In the genomic region with DNA sequence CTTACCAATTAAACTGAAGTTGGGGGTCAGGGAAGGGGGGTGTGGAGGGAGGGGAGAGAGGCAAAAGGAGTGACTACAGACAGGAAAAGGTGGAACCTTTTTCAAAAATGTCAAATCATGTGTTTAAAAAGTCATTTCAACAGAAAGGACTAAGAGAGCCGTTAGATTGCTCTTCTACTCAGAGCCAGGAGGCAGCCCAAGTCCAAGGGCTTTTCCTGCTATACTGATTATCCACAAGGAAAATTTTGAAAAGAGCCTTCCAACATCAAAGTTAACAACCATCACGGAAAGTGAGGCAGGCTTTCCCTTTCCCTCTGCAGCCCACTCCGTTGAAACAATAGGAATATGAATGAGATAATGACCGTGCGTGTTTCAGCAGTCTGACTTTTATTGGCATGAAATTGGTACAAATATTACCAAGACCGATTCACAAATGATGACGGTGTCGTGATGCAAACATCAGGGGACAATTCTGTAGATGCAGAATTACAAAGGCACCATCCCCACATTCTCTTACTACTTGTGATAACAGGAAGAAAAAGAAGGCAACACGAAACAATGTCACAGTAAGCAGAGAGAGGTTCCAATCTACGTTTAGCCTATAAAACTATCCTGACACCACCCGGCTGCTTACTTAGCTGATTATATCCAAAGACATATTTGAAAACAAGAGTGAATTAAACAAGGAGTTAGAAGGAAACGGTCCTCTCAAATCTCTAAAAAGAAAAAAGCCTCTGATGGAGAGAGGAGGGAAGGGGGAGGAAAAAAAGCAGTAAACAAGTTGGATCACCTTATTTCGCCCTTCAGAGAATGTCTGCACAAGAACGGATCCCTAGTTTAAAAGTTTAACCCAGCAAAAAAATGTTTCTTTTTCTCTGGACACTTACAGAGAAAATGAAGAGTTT, we compare ENCODE assay signal across 8 cellular contexts.
DNase-seq lines count a peak whose midpoint lies in the region; ATAC-seq and TF ChIP-seq lines count a peak whose summit lies in the region.

No MANE protein-coding gene starts in this region.

- peak overlapping the region; percentile 99 for H3K27ac ChIP-seq in IMR-90 (ENCODE audit: insufficient read depth, low read length)

- H4K20me1 ChIP-seq in IMR-90 (ENCODE audit: insufficient read depth, low read length), result no peaks in the 10 kb centered on the region

- CTCF ChIA-PET in IMR-90 (lab: Yijun Ruan, JAX), result no interaction called here

- peak overlapping the region; percentile 94 for H3K27ac Mint-ChIP-seq in activated T-helper 2 cell treated with anti-CD3 and anti-CD28 coated beads, Interferon-gamma antibody, Interleukin-2, Interleukin-4, amounts not matched to agents 10 μg/mL and 5 μg/mL and 100 μg/mL, durations not matched to agents 14 hours and 24 hours and 36 hours

- peak overlapping the region; percentile 97 for H3K56ac ChIP-seq in IMR-90 (ENCODE audit: extremely low read depth, insufficient read depth, low read length)

- H3K4me2 ChIP-seq in IMR-90 (ENCODE audit: low read depth, low read length), result peak overlapping the region; percentile 89

- H3K4ac ChIP-seq in IMR-90 (ENCODE audit: low read depth, low read length), result peak overlapping the region; percentile 91

- peak; percentile 54; the same call in 1 of the 2 replicates for TF ChIP-seq POLR2A in IMR-90 (IDR thresholded peaks at IDR 0.05; ENCODE audit: low read depth, low read length)

- no peaks in the 10 kb centered on the region for H3K9me3 Mint-ChIP-seq in activated T-helper 2 cell treated with anti-CD3 and anti-CD28 coated beads, Interferon-gamma antibody, Interleukin-2, Interleukin-4, amounts not matched to agents 10 μg/mL and 5 μg/mL and 100 μg/mL, durations not matched to agents 14 hours and 24 hours and 36 hours

- POLR2A ChIA-PET in IMR-90 (lab: Charles Lee; ENCODE audit: unreplicated experiment), result no interaction called here

- peaks cover 12 to 52% of the 10 kb centered on the region in 2 experiments for H3K79me1 ChIP-seq in IMR-90 (ENCODE audit: low read depth in 1 of 2, low read length in 2 of 2)

- H4K5ac ChIP-seq in IMR-90 (ENCODE audit: low read depth, low read length), result peak overlapping the region; percentile 87

- peak overlapping the region; percentile 96 for H3K23ac ChIP-seq in IMR-90 (ENCODE audit: low read depth, low read length)

- H3K36me3 Mint-ChIP-seq in activated T-helper 2 cell treated with anti-CD3 and anti-CD28 coated beads, Interferon-gamma antibody, Interleukin-2, Interleukin-4, amounts not matched to agents 10 μg/mL and 5 μg/mL and 100 μg/mL, durations not matched to agents 14 hours and 24 hours and 36 hours (ENCODE audit: low read depth), result peaks cover 28% of the 10 kb centered on the region

- peak overlapping the region; percentile 90 for H2BK5ac ChIP-seq in IMR-90 (ENCODE audit: low read depth, low read length, poor library complexity, severe bottlenecking)

- no peak for TF ChIP-seq RAD21 in IMR-90 (IDR thresholded peaks at IDR 0.05; ENCODE audit: low read length)

- H4K91ac ChIP-seq in IMR-90 (ENCODE audit: insufficient read depth, low read depth, low read length), result peak overlapping the region; percentile 93

- peak overlapping the region; percentile 91 for H3K4me3 Mint-ChIP-seq in activated T-helper 2 cell treated with anti-CD3 and anti-CD28 coated beads, Interferon-gamma antibody, Interleukin-2, Interleukin-4, amounts not matched to agents 10 μg/mL and 5 μg/mL and 100 μg/mL, durations not matched to agents 14 hours and 24 hours and 36 hours (ENCODE audit: low read depth)

- in situ Hi-C loops in IMR-90 (cut with MboI; ENCODE audit: low sequenced_read_pairs), result loop anchor here (10.0 kb wide), 2 partner anchors 175 to 455 kb away; a partner anchor contains a TSS

- H2AFZ ChIP-seq in IMR-90 (replicated peaks; ENCODE audit: low read length, poor library complexity), result peak overlapping the region; percentile 55

- peak overlapping the region; percentile 81 for H2BK15ac ChIP-seq in IMR-90 (ENCODE audit: low read depth, low read length)

- H3K4me1 Mint-ChIP-seq in activated T-helper 2 cell treated with anti-CD3 and anti-CD28 coated beads, Interferon-gamma antibody, Interleukin-2, Interleukin-4, amounts not matched to agents 10 μg/mL and 5 μg/mL and 100 μg/mL, durations not matched to agents 14 hours and 24 hours and 36 hours (ENCODE audit: low read depth), result peaks cover 68% of the 10 kb centered on the region

- H2AK9ac ChIP-seq in IMR-90 (replicated peaks; ENCODE audit: low read depth, low read length, poor library complexity), result peak overlapping the region; percentile 43

- peak overlapping the region; percentile 72 for H2AK5ac ChIP-seq in IMR-90 (ENCODE audit: low read depth, low read length)

- H3K4me1 ChIP-seq in IMR-90 (ENCODE audit: control insufficient read depth, insufficient read depth, low read length), result peaks cover 9% of the 10 kb centered on the region

- WGBS in IMR-90 (ENCODE audit: extremely low coverage in 2 of 2, insufficient read length in 1 of 2), 2 experiments, result no CpG with 5 or more reads among the region's 14 CpGs

- peak overlapping the region; percentile 68 to 87 for H4K8ac ChIP-seq in IMR-90 (ENCODE audit: low read depth in 2 of 2, low read length in 2 of 2)

- dilution Hi-C loops in IMR-90 (cut with HindIII; ENCODE audit: low sequenced_read_pairs, unreplicated experiment), result no loop called here

- no peak for TF ChIP-seq CTCF in IMR-90 (conservative IDR thresholded peaks at IDR 0.05; ENCODE audit: low read depth, low read length)

- H3K14ac ChIP-seq in IMR-90 (replicated peaks; ENCODE audit: low read depth, low read length), result peak overlapping the region; percentile 94

- H3K4me3 ChIP-seq in IMR-90 (ENCODE audit: insufficient read depth, low read depth, low read length), result peak overlapping the region; percentile 64

- H3K9ac ChIP-seq in IMR-90 (ENCODE audit: low read depth, low read length), result peak overlapping the region; percentile 99

- peak overlapping the region; percentile 83 for H2BK120ac ChIP-seq in IMR-90 (ENCODE audit: low read depth, low read length)

- no peaks in the 10 kb centered on the region for H3K27me3 ChIP-seq in IMR-90 (ENCODE audit: control insufficient read depth, insufficient read depth, low read length)

- H3K9me3 ChIP-seq in IMR-90 (ENCODE audit: control insufficient read depth, insufficient read depth, low read length), result no peaks in the 10 kb centered on the region

- peak overlapping the region; percentile 84 for H2BK20ac ChIP-seq in IMR-90 (ENCODE audit: low read depth, low read length)

- no peaks in the 10 kb centered on the region for H3K27me3 Mint-ChIP-seq in activated T-helper 2 cell treated with anti-CD3 and anti-CD28 coated beads, Interferon-gamma antibody, Interleukin-2, Interleukin-4, amounts not matched to agents 10 μg/mL and 5 μg/mL and 100 μg/mL, durations not matched to agents 14 hours and 24 hours and 36 hours (ENCODE audit: low read depth)

- peak overlapping the region; percentile 97 for H3K18ac ChIP-seq in IMR-90 (ENCODE audit: low read depth, low read length)

- no peaks in the 10 kb centered on the region for H3K36me3 ChIP-seq in IMR-90 (ENCODE audit: control insufficient read depth, insufficient read depth, low read length)

- DNase-seq in COLO829 (ENCODE audit: low spot score), result peak; percentile 35
- DNase-seq in IMR-90, result peak; percentile 60
- DNase-seq in activated T-helper 2 cell treated with anti-CD3 and anti-CD28 coated beads, Interferon-gamma antibody, Interleukin-2, Interleukin-4, amounts not matched to agents 10 μg/mL and 5 μg/mL and 100 μg/mL, durations not matched to agents 14 hours and 24 hours and 36 hours (ENCODE audit: low spot score), result no peak
- peak; percentile 25 for DNase-seq in glomerular visceral epithelial cell (ENCODE audit: extremely low spot score)
- DNase-seq in pons (ENCODE audit: low spot score), result peak; percentile 53
- DNase-seq in NCI-H524 treated with DMSO at 0.1 percent for 48 hours (lab: John Stamatoyannopoulos, UW), result no peak
- DNase-seq in HuH-7 (ENCODE audit: low spot score), result no peak
- no peak for DNase-seq in epidermal melanocyte (ENCODE audit: insufficient read length, low spot score)

- BruUV-seq in IMR-90 (replicated peaks; lab: Mats Ljungman, UMichigan), result TSS peak; percentile 67

- peak; percentile 9 for ATAC-seq in IMR-90 (ENCODE audit: low read depth)

- H3K9me1 ChIP-seq in IMR-90 (ENCODE audit: insufficient read depth, low read length), result peaks cover 2% of the 10 kb centered on the region; the same call in 1 of the 2 replicates

- intact Hi-C loops in IMR-90 (cut with micrococcal nuclease), result loop anchor here (1.0 to 5.0 kb wide), 6 partner anchors 65 to 523 kb away; no protein-coding TSS in a partner anchor
- intact Hi-C loops in activated T-helper 2 cell treated with anti-CD3 and anti-CD28 coated beads, Interferon-gamma antibody, Interleukin-2, Interleukin-4, amounts not matched to agents 10 μg/mL and 5 μg/mL and 100 μg/mL, durations not matched to agents 14 hours and 24 hours and 36 hours (cut with micrococcal nuclease), result loop anchor here (1.0 to 5.0 kb wide), 8 partner anchors 21 to 455 kb away; no protein-coding TSS in a partner anchor

TF ChIP-seq in IMR-90, 13 proteins besides CTCF, POLR2A, EP300 and RAD21:
- TF ChIP-seq CEBPB (IDR thresholded peaks at IDR 0.05; ENCODE audit: low read depth, low read length) (peak; percentile 37; the same call in 1 of the 2 replicates), CHD1 (IDR thresholded peaks at IDR 0.05; ENCODE audit: low read depth, low read length) (0 out of 2 replicates have a peak, but pooled peaks have one; percentile 43), SMC3 (IDR thresholded peaks at IDR 0.05; ENCODE audit: low read depth, low read length) (no peak; the same call in 1 of the 2 replicates), MXI1 (IDR thresholded peaks at IDR 0.05; ENCODE audit: borderline replicate concordance, low read depth, low read length) (no peak), MAZ (IDR thresholded peaks at IDR 0.05; ENCODE audit: borderline replicate concordance, low read depth, low read length) (no peak)
- TF ChIP-seq, protein P1, sequence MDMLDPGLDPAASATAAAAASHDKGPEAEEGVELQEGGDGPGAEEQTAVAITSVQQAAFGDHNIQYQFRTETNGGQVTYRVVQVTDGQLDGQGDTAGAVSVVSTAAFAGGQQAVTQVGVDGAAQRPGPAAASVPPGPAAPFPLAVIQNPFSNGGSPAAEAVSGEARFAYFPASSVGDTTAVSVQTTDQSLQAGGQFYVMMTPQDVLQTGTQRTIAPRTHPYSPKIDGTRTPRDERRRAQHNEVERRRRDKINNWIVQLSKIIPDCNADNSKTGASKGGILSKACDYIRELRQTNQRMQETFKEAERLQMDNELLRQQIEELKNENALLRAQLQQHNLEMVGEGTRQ (IDR thresholded peaks at IDR 0.05; ENCODE audit: low read depth, low read length), result no peak

Comparison
In these comparisons a context has a peak if more than half of its experiments do, and no peak if none do; other contexts are left out.
1. DNase-seq: peak in COLO829 (single experiment), IMR-90 (single experiment), glomerular visceral epithelial cell (single experiment) and pons (single experiment); none in activated T-helper 2 cell treated with anti-CD3 and anti-CD28 coated beads, Interferon-gamma antibody, Interleukin-2, Interleukin-4, amounts not matched to agents 10 μg/mL and 5 μg/mL and 100 μg/mL, durations not matched to agents 14 hours and 24 hours and 36 hours (single experiment), NCI-H524 treated with DMSO at 0.1 percent for 48 hours (single experiment), HuH-7 (single experiment) and epidermal melanocyte (single experiment).